18 cellular contexts compared by ENCODE assay signal in genomic region chr13:103134271-103134670, GRCh38.
A peak's percentile ranks its signal among the peaks of the same experiment; 100 is the strongest.
DNase-seq lines count a peak whose midpoint lies in the region; ATAC-seq lines count a peak whose summit lies in the region.
"Had no signal": no experiment of that assay in that cellular context is flagged by ENCODE, and none has a peak within 500 bp of the region (broad histone marks: within the 10 kb centered on the region; RNA-seq: fewer than 3 reads in every experiment).

No MANE protein-coding gene starts in this region.

- ATAC-seq in GM18520 (IDR thresholded peaks at IDR 0.05; ENCODE audit: unreplicated experiment) (peak; percentile 39), GM21367 (IDR thresholded peaks at IDR 0.05; ENCODE audit: unreplicated experiment) (peak; percentile 43), HG02973 (IDR thresholded peaks at IDR 0.05; ENCODE audit: unreplicated experiment) (peak; percentile 37), HG03558 (IDR thresholded peaks at IDR 0.05; ENCODE audit: extremely low read depth, unreplicated experiment) (peak; percentile 52)
- ATAC-seq: left colon had no signal

- DNase-seq in NCI-H1092 treated with DMSO at 0.1 percent for 48 hours (lab: John Stamatoyannopoulos, UW) = no peak
- DNase-seq in MG63 = no peak
- no peak for DNase-seq in NCI-H524 (lab: John Stamatoyannopoulos, UW)
- no peak for DNase-seq in NCI-H524 treated with DMSO at 0.1 percent for 48 hours (lab: John Stamatoyannopoulos, UW)
- DNase-seq: Caco-2; central memory CD4-positive, alpha-beta T cell; GDM1; GOT3; left colon; NCI-H1417 treated with DMSO at 0.1 percent for 48 hours; NCI-H446; SJCRH30; stimulated activated CD4-positive, alpha-beta T cell treated with anti-CD3 and anti-CD28 coated beads, Interleukin-4, amount 100 ng/mL, for 4 hours; trophoblast cell had no signal

- H3K9me3 ChIP-seq in MG63 = no peaks in the 10 kb centered on the region
- H3K9me3 ChIP-seq: Caco-2, SJCRH30 had no signal

- H3K27me3 ChIP-seq in MG63 = no peaks in the 10 kb centered on the region
- H3K27me3 ChIP-seq: SJCRH30 had no signal

- H3K36me3 ChIP-seq in MG63 = no peaks in the 10 kb centered on the region
- H3K36me3 ChIP-seq: SJCRH30 had no signal

- H3K4me3 ChIP-seq in MG63 = no peak overlapping the region
- H3K4me3 ChIP-seq: SJCRH30 had no signal
